Comparison of ENCODE assay signal across 18 cellular contexts in the genomic region with DNA sequence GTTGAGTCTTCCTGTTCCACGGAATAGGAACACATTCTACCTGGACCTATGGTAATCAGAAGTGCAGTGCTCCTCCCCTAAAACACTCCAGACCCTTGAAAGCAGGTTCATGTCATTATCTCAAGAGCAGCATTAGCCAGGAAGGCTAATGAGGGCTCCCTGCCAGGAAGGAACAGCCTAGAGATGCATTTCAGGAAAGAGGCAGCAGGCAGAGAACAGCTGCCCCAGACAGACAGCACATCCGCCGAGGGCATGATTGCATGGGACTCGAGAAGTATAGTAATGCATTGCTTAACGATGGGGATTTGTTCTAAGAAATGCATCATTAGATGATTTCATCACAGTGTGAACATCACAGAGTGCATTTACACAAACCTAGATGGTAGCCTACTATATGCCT.
A peak's percentile ranks its signal among the peaks of the same experiment; 100 is the strongest.
DNase-seq lines count a peak whose midpoint lies in the region; ATAC-seq and TF ChIP-seq lines count a peak whose summit lies in the region.
"Had no signal": no experiment of that assay in that cellular context is flagged by ENCODE, and none has a peak within 500 bp of the region (broad histone marks: within the 10 kb centered on the region; RNA-seq: fewer than 3 reads in every experiment).

No MANE protein-coding gene starts in this region.

- TF ChIP-seq CTCF in OCI-LY7 (conservative IDR thresholded peaks at IDR 0.05; ENCODE audit: low read length), result no peak

- no TSS peak for BruUV-seq in OCI-LY7 (replicated peaks; lab: Mats Ljungman, UMichigan)

- H3K27ac ChIP-seq in OCI-LY7 (ENCODE audit: low read depth, low read length, poor library complexity, severe bottlenecking), result no peak overlapping the region
- H3K27ac ChIP-seq: hepatocyte, neutrophil, Peyer's patch, right atrium auricular region had no signal

- intact Hi-C loops in OCI-LY7 (cut with micrococcal nuclease; ENCODE audit: unreplicated experiment), result no loop called here

- no peaks in the 10 kb centered on the region for H3K4me1 ChIP-seq in OCI-LY7 (ENCODE audit: insufficient read depth, low read length, poor library complexity, severe bottlenecking)
- H3K4me1 ChIP-seq: Peyer's patch, right atrium auricular region had no signal

- H2AFZ ChIP-seq in OCI-LY7 (ENCODE audit: low read length), result no peak overlapping the region
- H2AFZ ChIP-seq: hepatocyte had no signal

- H3K79me2 ChIP-seq in OCI-LY7 (ENCODE audit: insufficient read depth, low read depth, low read length), result no peaks in the 10 kb centered on the region
- H3K79me2 ChIP-seq: hepatocyte had no signal

- ATAC-seq in esophagus mucosa, result peak; percentile 14
- ATAC-seq in HG02870 (IDR thresholded peaks at IDR 0.05; ENCODE audit: unreplicated experiment), result no peak
- no peak for ATAC-seq in HG02970 (IDR thresholded peaks at IDR 0.05; ENCODE audit: low FRiP score, unreplicated experiment)
- ATAC-seq: effector memory CD8-positive, alpha-beta T cell; T-cell had no signal

- no peak overlapping the region for H3K4me3 ChIP-seq in OCI-LY7 (ENCODE audit: low read depth, low read length, poor library complexity, severe bottlenecking)
- H3K4me3 ChIP-seq: hepatocyte, Peyer's patch, right atrium auricular region had no signal

- H3K36me3 ChIP-seq in OCI-LY7 (ENCODE audit: insufficient read depth, low read length), result no peaks in the 10 kb centered on the region
- H3K36me3 ChIP-seq: neutrophil, Peyer's patch, right atrium auricular region had no signal

- no peaks in the 10 kb centered on the region for H4K20me1 ChIP-seq in OCI-LY7 (ENCODE audit: insufficient read depth, low read length)

- no peaks in the 10 kb centered on the region for H3K9me3 ChIP-seq in OCI-LY7 (ENCODE audit: low read length)
- H3K9me3 ChIP-seq: neutrophil, Peyer's patch, right atrium auricular region had no signal

- CTCF ChIA-PET in OCI-LY7 (lab: Charles Lee; ENCODE audit: unreplicated experiment), result no interaction called here

- no peaks in the 10 kb centered on the region for H3K9me2 ChIP-seq in OCI-LY7 (ENCODE audit: insufficient read depth, low read length)

- no peak overlapping the region for H3K4me2 ChIP-seq in OCI-LY7 (ENCODE audit: low read length)
- H3K4me2 ChIP-seq: hepatocyte had no signal

- POLR2A ChIA-PET in OCI-LY7 (lab: Charles Lee), result interaction anchor here (1.2 kb wide), 1 partner anchor 11 kb away, joined by 3 read pairs; no protein-coding TSS in a partner anchor

- DNase-seq in COLO668 (lab: John Stamatoyannopoulos, UW; ENCODE audit: unreplicated experiment), result peak; percentile 25
- DNase-seq in LHCN-M2 (ENCODE audit: low read depth), result peak; percentile 73
- DNase-seq in NCI-H345 treated with DMSO at 0.1 percent for 48 hours (lab: John Stamatoyannopoulos, UW; ENCODE audit: unreplicated experiment), result peak; percentile 89
- DNase-seq in OCI-LY7 (ENCODE audit: low spot score), result no peak
- DNase-seq in NK-92 treated with Interleukin-12 subunit alpha and Interleukin-12 subunit beta, amount 100 ng/mL, for 24 hours (lab: John Stamatoyannopoulos, UW), result no peak
- DNase-seq: activated B cell treated with CpG ODN at 0.5 μM for 24 hours; CD4-positive, alpha-beta memory T cell; central memory CD4-positive, alpha-beta T cell; effector memory CD8-positive, alpha-beta T cell; midbrain; Peyer's patch; T-cell had no signal

Comparison
In these comparisons a context has a peak if more than half of its experiments do, and no peak if none do; other contexts are left out.
1. DNase-seq: peak in COLO668 (single experiment), LHCN-M2 (single experiment) and NCI-H345 treated with DMSO at 0.1 percent for 48 hours (single experiment); none in OCI-LY7 (single experiment) and NK-92 treated with Interleukin-12 subunit alpha and Interleukin-12 subunit beta, amount 100 ng/mL, for 24 hours (single experiment).